In genomic region chr3:87982421-87982820, GRCh38 we compare ENCODE assay signal across 17 cellular contexts.
DNase-seq lines count a peak whose midpoint lies in the region; ATAC-seq and TF ChIP-seq lines count a peak whose summit lies in the region.
"Had no signal": no experiment of that assay in that cellular context is flagged by ENCODE, and none has a peak within 500 bp of the region (broad histone marks: within the 10 kb centered on the region; RNA-seq: fewer than 3 reads in every experiment).

No MANE protein-coding gene starts in this region.

- no peaks in the 10 kb centered on the region for H3K36me3 ChIP-seq in lower lobe of right lung

- no peak overlapping the region for H3K4me3 ChIP-seq in lower lobe of right lung
- H3K4me3 ChIP-seq: GM23248 had no signal

- H3K27me3 ChIP-seq in lower lobe of right lung (ENCODE audit: low read depth) = no peaks in the 10 kb centered on the region

- no peaks in the 10 kb centered on the region for H3K4me1 ChIP-seq in lower lobe of right lung
- H3K4me1 ChIP-seq: Caco-2 had no signal

- intact Hi-C loops in lower lobe of right lung (cut with DNase I) = no loop called here

- ATAC-seq in lower lobe of right lung (peak; percentile 59), GM21619 (IDR thresholded peaks at IDR 0.05; ENCODE audit: unreplicated experiment) (no peak)
- ATAC-seq: CD8-positive, alpha-beta T cell; HCT116 had no signal

- TF ChIP-seq CTCF in lower lobe of right lung (IDR thresholded peaks at IDR 0.05) = no peak

- H3K9me3 ChIP-seq in lower lobe of right lung = no peaks in the 10 kb centered on the region
- H3K9me3 ChIP-seq: Caco-2 had no signal

- no peak overlapping the region for H3K27ac ChIP-seq in lower lobe of right lung
- H3K27ac ChIP-seq: GM23248 had no signal

- DNase-seq in DMS79 (lab: John Stamatoyannopoulos, UW) (peak; percentile 4), DMS79 treated with DMSO at 0.1 percent for 48 hours (lab: John Stamatoyannopoulos, UW) (peak; percentile 2), NOMO-1 treated with DMSO at 0.1 percent for 48 hours (lab: John Stamatoyannopoulos, UW; ENCODE audit: unreplicated experiment) (peak; percentile 2), lower lobe of right lung (no peak), CD1c-positive myeloid dendritic cell (ENCODE audit: extremely low spot score) (no peak)
- DNase-seq in activated CD4-positive, alpha-beta T cell treated with anti-CD3 and anti-CD28 coated beads for 1 hour = no peak
- DNase-seq in activated CD4-positive, CD25-positive, alpha-beta regulatory T cell treated with anti-CD3 and anti-CD28 coated beads, Interleukin-2, amount 50 U/mL, for 72 hours = no peak
- DNase-seq: C1 segment of cervical spinal cord; Caco-2; CD4-positive, CD25-positive, alpha-beta regulatory T cell; CD8-positive, alpha-beta T cell; DMS153; GF-D8; GM23248; H7 had no signal

Comparison
In these comparisons a context has a peak if more than half of its experiments do, and no peak if none do; other contexts are left out.
1. DNase-seq: peak in DMS79 (single experiment), DMS79 treated with DMSO at 0.1 percent for 48 hours (single experiment) and NOMO-1 treated with DMSO at 0.1 percent for 48 hours (single experiment); none in lower lobe of right lung (single experiment), activated CD4-positive, alpha-beta T cell treated with anti-CD3 and anti-CD28 coated beads for 1 hour (single experiment), activated CD4-positive, CD25-positive, alpha-beta regulatory T cell treated with anti-CD3 and anti-CD28 coated beads, Interleukin-2, amount 50 U/mL, for 72 hours (single experiment) and CD1c-positive myeloid dendritic cell (single experiment).